In genomic region chr1:23325393-23325792, GRCh38 we compare ENCODE assay signal across 31 cellular contexts.
"Had no signal": no experiment of that assay in that cellular context is flagged by ENCODE, and none has a peak within 500 bp of the region (broad histone marks: within the 10 kb centered on the region; RNA-seq: fewer than 3 reads in every experiment).

No MANE protein-coding gene starts in this region.

- H3K27me3 ChIP-seq: dorsolateral prefrontal cortex, gastrocnemius medialis, neutrophil, ovary, sigmoid colon, stomach, thyroid gland, upper lobe of left lung, vagina had no signal

- H3K36me3 ChIP-seq: ovary, prostate gland had no signal

- H3K27me3 Mint-ChIP-seq: activated B cell treated with CpG ODN at 0.5 μM for 24 hours; activated naive CD4-positive, alpha-beta T cell treated with anti-CD3 and anti-CD28 coated beads, Interleukin-2, amount 50 U/mL, for 24 hours; stimulated activated memory B cell treated with anti-CD40 and anti-IgM and Interleukin-4, amounts not matched to agents 10 μg/mL and 1 μg/mL and 100 μg/mL, for 72 hours had no signal

- DNase-seq: activated B cell treated with CpG ODN at 0.5 μM for 24 hours; activated CD4-positive, alpha-beta T cell treated with anti-CD3 and anti-CD28 coated beads, Interleukin-2, amount 50 U/mL, for 1 hour; activated CD8-positive, alpha-beta T cell treated with anti-CD3 and anti-CD28 coated beads, Interleukin-2, amount 10 ng/mL, durations not matched to agents 7 days and 5 days; activated T-cell treated with anti-CD3 and anti-CD28 coated beads, Interleukin-2, amount 50 U/mL, for 1 hour; anterior cingulate cortex; cerebellar nuclear complex; dorsolateral prefrontal cortex; effector memory CD4-positive, alpha-beta T cell; erythroblast; gastrocnemius medialis; glutamatergic neuron; left cardiac atrium; left ventricle myocardium superior; ovary; retina; sigmoid colon; small intestine; stimulated activated CD4-positive, alpha-beta T cell treated with anti-CD3 and anti-CD28 coated beads, Interleukin-1b, Interleukin-23, amount 100 ng/mL, for 48 hours; stimulated activated CD4-positive, alpha-beta T cell treated with anti-CD3 and anti-CD28 coated beads, Interleukin-4, amount 100 ng/mL, for 4 hours; stimulated activated CD8-positive, alpha-beta memory T cell treated with anti-CD3 and anti-CD28 coated beads, Interleukin-4, amount 100 ng/mL, for 48 hours; stomach; thyroid gland; upper lobe of left lung had no signal

- H3K9me3 ChIP-seq: gastrocnemius medialis, neutrophil, ovary, prostate gland, sigmoid colon, stomach, thyroid gland, upper lobe of left lung, vagina had no signal

- H3K27ac ChIP-seq: coronary artery, dorsolateral prefrontal cortex, gastrocnemius medialis, neutrophil, ovary, prostate gland, sigmoid colon, stomach, thyroid gland, upper lobe of left lung, vagina had no signal

- H3K4me3 ChIP-seq: coronary artery, dorsolateral prefrontal cortex, gastrocnemius medialis, ovary, prostate gland, sigmoid colon, stomach, thyroid gland, upper lobe of left lung, vagina had no signal

- H3K4me3 Mint-ChIP-seq: activated B cell treated with CpG ODN at 0.5 μM for 24 hours; activated CD8-positive, alpha-beta T cell treated with anti-CD3 and anti-CD28 coated beads, Interleukin-2, amount 10 ng/mL, durations not matched to agents 7 days and 5 days; activated naive CD4-positive, alpha-beta T cell treated with anti-CD3 and anti-CD28 coated beads, Interleukin-2, amount 50 U/mL, for 24 hours; nephron; stimulated activated memory B cell treated with anti-CD40 and anti-IgM and Interleukin-4, amounts not matched to agents 10 μg/mL and 1 μg/mL and 100 μg/mL, for 72 hours; T-helper 1 cell treated with Interleukin-12 subunit alpha and Interleukin-12 subunit beta and Interleukin-4 antibody, amounts not matched to agents 30 μg/mL and 1 μg/mL, for 36 hours had no signal

- H3K4me1 ChIP-seq: prostate gland, thyroid gland had no signal

- ATAC-seq: activated CD8-positive, alpha-beta T cell treated with anti-CD3 and anti-CD28 coated beads, Interleukin-2, amount 10 ng/mL, durations not matched to agents 7 days and 5 days; gastrocnemius medialis; left cardiac atrium; left ventricle myocardium superior; stimulated activated memory B cell treated with anti-CD40 and anti-IgM and Interleukin-4, amounts not matched to agents 10 μg/mL and 1 μg/mL and 100 μg/mL, for 72 hours had no signal

- H3K27ac Mint-ChIP-seq: activated B cell treated with CpG ODN at 0.5 μM for 24 hours; activated CD8-positive, alpha-beta T cell treated with anti-CD3 and anti-CD28 coated beads, Interleukin-2, amount 10 ng/mL, durations not matched to agents 7 days and 5 days; activated naive CD4-positive, alpha-beta T cell treated with anti-CD3 and anti-CD28 coated beads, Interleukin-2, amount 50 U/mL, for 24 hours; stimulated activated memory B cell treated with anti-CD40 and anti-IgM and Interleukin-4, amounts not matched to agents 10 μg/mL and 1 μg/mL and 100 μg/mL, for 72 hours; T-helper 1 cell treated with Interleukin-12 subunit alpha and Interleukin-12 subunit beta and Interleukin-4 antibody, amounts not matched to agents 30 μg/mL and 1 μg/mL, for 36 hours had no signal

- H3K9me3 Mint-ChIP-seq: activated B cell treated with CpG ODN at 0.5 μM for 24 hours; activated naive CD4-positive, alpha-beta T cell treated with anti-CD3 and anti-CD28 coated beads, Interleukin-2, amount 50 U/mL, for 24 hours; nephron; stimulated activated memory B cell treated with anti-CD40 and anti-IgM and Interleukin-4, amounts not matched to agents 10 μg/mL and 1 μg/mL and 100 μg/mL, for 72 hours; T-helper 1 cell treated with Interleukin-12 subunit alpha and Interleukin-12 subunit beta and Interleukin-4 antibody, amounts not matched to agents 30 μg/mL and 1 μg/mL, for 36 hours had no signal
